Comparison of ENCODE assay signal across 22 cellular contexts in genomic region chr4:156896536-156896935, GRCh38.
"Had no signal": no experiment of that assay in that cellular context is flagged by ENCODE, and none has a peak within 500 bp of the region (broad histone marks: within the 10 kb centered on the region; RNA-seq: fewer than 3 reads in every experiment).

No MANE protein-coding gene starts in this region.

- ATAC-seq: effector memory CD8-positive, alpha-beta T cell; mucosa of descending colon; right cardiac atrium had no signal

- H3K4me3 ChIP-seq: left ventricle myocardium inferior, mucosa of descending colon, prostate gland, tibial nerve had no signal

- H3K27ac ChIP-seq: epithelial cell of prostate, left ventricle myocardium inferior, prostate gland, tibial nerve, WERI-Rb-1 had no signal

- H3K27me3 ChIP-seq: tibial nerve had no signal

- DNase-seq: activated CD4-positive, alpha-beta T cell treated with anti-CD3 and anti-CD28 coated beads for 1 hour; activated CD4-positive, alpha-beta T cell treated with anti-CD3 and anti-CD28 coated beads, Interleukin-2, amount 50 U/mL, for 48 hours; amniotic stem cell; effector memory CD8-positive, alpha-beta T cell; foreskin fibroblast; glutamatergic neuron; hypothalamus; islet precursor cell; left ventricle myocardium inferior; mucosa of descending colon; naive B cell; right cardiac atrium; stimulated activated CD4-positive, alpha-beta T cell treated with anti-CD3 and anti-CD28 coated beads, Interleukin-2, amount 100 ng/mL, for 48 hours; T-helper 2 cell; WERI-Rb-1 had no signal

- H3K27me3 Mint-ChIP-seq: activated naive CD8-positive, alpha-beta T cell; dendritic cell treated with granulocyte-macrophage colony-stimulating factor and Interleukin-4, amounts not matched to agents 40 ng/mL and 50 ng/mL, for 4 days; effector memory CD8-positive, alpha-beta T cell; naive B cell; stimulated activated naive CD8-positive, alpha-beta T cell treated with anti-CD3 and anti-CD28 coated beads, Interleukin-15, Interleukin-2, amounts not matched to agents 100 ng/mL and 50 ng/mL, for 24 hours had no signal

- H3K9me3 ChIP-seq: left ventricle myocardium inferior, mucosa of descending colon, prostate gland, tibial nerve had no signal

- H3K36me3 Mint-ChIP-seq: activated naive CD8-positive, alpha-beta T cell; naive B cell had no signal

- H3K4me1 Mint-ChIP-seq: naive B cell had no signal

- H3K4me3 Mint-ChIP-seq: activated naive CD8-positive, alpha-beta T cell; activated T-helper 1 cell treated with anti-CD3 and anti-CD28 coated beads, Interleukin-12 subunit alpha, Interleukin-12 subunit beta, Interleukin-2, Interleukin-4 antibody, amounts not matched to agents 30 ng/mL and 10 ng/mL and 1 ng/mL, durations not matched to agents 14 hours and 24 hours and 36 hours; dendritic cell treated with granulocyte-macrophage colony-stimulating factor and Interleukin-4, amounts not matched to agents 40 ng/mL and 50 ng/mL, for 4 days; effector memory CD8-positive, alpha-beta T cell; naive B cell; stimulated activated naive CD8-positive, alpha-beta T cell treated with anti-CD3 and anti-CD28 coated beads, Interleukin-15, Interleukin-2, amounts not matched to agents 100 ng/mL and 50 ng/mL, for 24 hours had no signal

- H3K9me3 Mint-ChIP-seq: activated T-helper 1 cell treated with anti-CD3 and anti-CD28 coated beads, Interleukin-12 subunit alpha, Interleukin-12 subunit beta, Interleukin-2, Interleukin-4 antibody, amounts not matched to agents 30 ng/mL and 10 ng/mL and 1 ng/mL, durations not matched to agents 14 hours and 24 hours and 36 hours; dendritic cell treated with granulocyte-macrophage colony-stimulating factor and Interleukin-4, amounts not matched to agents 40 ng/mL and 50 ng/mL, for 4 days had no signal

- H3K4me1 ChIP-seq: prostate gland, tibial nerve had no signal

- H3K36me3 ChIP-seq: left ventricle myocardium inferior, prostate gland, tibial nerve, WERI-Rb-1 had no signal

- H3K27ac Mint-ChIP-seq: activated naive CD8-positive, alpha-beta T cell; activated T-helper 1 cell treated with anti-CD3 and anti-CD28 coated beads, Interleukin-12 subunit alpha, Interleukin-12 subunit beta, Interleukin-2, Interleukin-4 antibody, amounts not matched to agents 30 ng/mL and 10 ng/mL and 1 ng/mL, durations not matched to agents 14 hours and 24 hours and 36 hours; dendritic cell treated with granulocyte-macrophage colony-stimulating factor and Interleukin-4, amounts not matched to agents 40 ng/mL and 50 ng/mL, for 4 days; effector memory CD8-positive, alpha-beta T cell; naive B cell; stimulated activated naive CD8-positive, alpha-beta T cell treated with anti-CD3 and anti-CD28 coated beads, Interleukin-15, Interleukin-2, amounts not matched to agents 100 ng/mL and 50 ng/mL, for 24 hours had no signal
